8 cellular contexts compared by ENCODE assay signal in the genomic region with DNA sequence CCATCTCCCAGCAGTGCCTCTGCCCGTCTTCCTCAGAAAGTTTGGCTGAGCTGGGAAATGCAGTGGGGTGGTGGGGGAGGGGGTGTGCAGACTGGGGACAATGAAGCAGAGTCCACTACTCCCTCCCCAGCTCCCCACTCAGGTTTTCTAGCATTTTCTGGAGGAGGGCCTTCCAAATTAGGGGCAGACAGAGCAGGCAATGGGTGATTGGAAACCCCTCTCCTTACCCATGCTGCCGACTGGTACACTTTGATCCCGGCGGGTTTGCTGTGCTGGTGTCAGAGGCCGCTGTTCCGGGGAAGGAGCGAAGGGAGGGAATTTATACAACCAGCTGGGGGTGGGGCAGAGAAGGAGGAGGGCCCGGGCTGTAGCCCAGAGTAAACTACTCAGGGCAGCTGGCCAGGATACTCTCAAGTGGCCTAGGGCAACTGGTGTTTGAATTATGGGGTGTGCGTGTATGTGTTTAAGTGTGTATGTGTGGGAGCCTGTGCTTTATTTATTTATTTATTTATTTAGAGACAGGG. TPM values are rescaled to one million over a fixed set of nuclear protein-coding genes. Genes with fewer than 3 reads are reported as not detected.
DNase-seq lines count a peak whose midpoint lies in the region; ATAC-seq, FAIRE-seq and TF ChIP-seq lines count a peak whose summit lies in the region.

Gene SELENBP1 (minus strand): TSS at position 295 of the 524 bp plus-strand sequence. CDS start 64 bp downstream, at position 231.

- peak within 1 kb of the TSS; percentile 42 for H3K4me3 ChIP-seq in GM23338
- H3K4me3 ChIP-seq in PC-3 (ENCODE audit: low read length) = peak within 1 kb of the TSS; percentile 61
- peak within 1 kb of the TSS; percentile 14 to 65 (median 44) for H3K4me3 ChIP-seq in esophagus squamous epithelium
- H3K4me3 ChIP-seq in mucosa of rectum (ENCODE audit: low read length in 2 of 2) = peak within 1 kb of the TSS; percentile 81 to 87

- intact Hi-C loops in PC-3 (cut with micrococcal nuclease) = no loop called here
- intact Hi-C loops in esophagus squamous epithelium (cut with DNase I) = no loop called here
- intact Hi-C loops in activated CD4-positive, alpha-beta memory T cell treated with anti-CD3 and anti-CD28 coated beads for 36 hours (cut with micrococcal nuclease) = no loop called here

- POLR2A ChIA-PET in PC-3 (lab: Charles Lee; ENCODE audit: unreplicated experiment) = interaction anchor here (0.6 to 0.7 kb wide), 3 partner anchors 32 to 437 kb away, joined by 3 read pairs; no protein-coding TSS in a partner anchor
- POLR2A ChIA-PET in activated CD4-positive, alpha-beta memory T cell treated with anti-CD3 and anti-CD28 coated beads for 36 hours (lab: Charles Lee) = no interaction called here

- H3F3A ChIP-seq in GM23338 (replicated peaks; ENCODE audit: low read depth) = no peaks in the 10 kb centered on the region
- H3F3A ChIP-seq in PC-3 (ENCODE audit: low read length, unreplicated experiment) = no peaks in the 10 kb centered on the region

- H3K9me2 ChIP-seq in GM23338 (ENCODE audit: insufficient read depth) (no peaks in the 10 kb centered on the region), PC-3 (replicated peaks; ENCODE audit: low read length) (no peaks in the 10 kb centered on the region)

- peak within 1 kb of the TSS; percentile 83 for H3K27ac Mint-ChIP-seq in GM23338
- H3K27ac Mint-ChIP-seq in activated CD4-positive, alpha-beta memory T cell treated with anti-CD3 and anti-CD28 coated beads for 36 hours = no peak within 1 kb of the TSS

- H3K27me3 ChIP-seq in GM23338 (ENCODE audit: insufficient read depth) (no peaks in the 10 kb centered on the region), PC-3 (ENCODE audit: low read length) (no peaks in the 10 kb centered on the region), esophagus squamous epithelium (no peaks in the 10 kb centered on the region), mucosa of rectum (ENCODE audit: control insufficient read depth in 2 of 2, insufficient read depth in 2 of 2, low read length in 2 of 2) (no peaks in the 10 kb centered on the region)

- no peak for TF ChIP-seq CTCF in GM23338 (conservative IDR thresholded peaks at IDR 0.05; ENCODE audit: low read depth in 2 of 2)
- no peak for TF ChIP-seq CTCF in PC-3 (conservative IDR thresholded peaks at IDR 0.05; ENCODE audit: low read depth, low read length)
- no peak for TF ChIP-seq CTCF in esophagus squamous epithelium (IDR thresholded peaks at IDR 0.05)

- peak in 3 of 4 donors; percentile 11 to 68 (median 55) for TF ChIP-seq POLR2A in esophagus squamous epithelium (IDR thresholded peaks at IDR 0.05)

- 0 out of 3 replicates have a peak, but pooled peaks cover under 1% of the 10 kb centered on the region for H3K36me3 Mint-ChIP-seq in GM23338 (ENCODE audit: low read depth)
- H3K36me3 Mint-ChIP-seq in activated CD4-positive, alpha-beta memory T cell treated with anti-CD3 and anti-CD28 coated beads for 36 hours = no peaks in the 10 kb centered on the region

- no TSS peak for BruUV-seq in PC-3 (replicated peaks; lab: Mats Ljungman, UMichigan)

- no peak for FAIRE-seq in RCC 7860 (lab: Jason Lieb, UNC)

- DNase-seq in GM23338 (ENCODE audit: low spot score) (peak; percentile 89), PC-3 (peak; percentile 85), esophagus squamous epithelium (lab: John Stamatoyannopoulos, UW) (no peak), RCC 7860 (ENCODE audit: low spot score) (no peak)
- no peak for DNase-seq in activated naive CD4-positive, alpha-beta T cell (lab: John Stamatoyannopoulos, UW)
- no peak for DNase-seq in activated CD4-positive, CD25-positive, alpha-beta regulatory T cell treated with anti-CD3 and anti-CD28 coated beads, Interleukin-2, amount 50 U/mL, for 72 hours
- no peak for DNase-seq in activated CD4-positive, alpha-beta memory T cell treated with anti-CD3 and anti-CD28 coated beads for 36 hours

- no peaks in the 10 kb centered on the region for H3K79me2 ChIP-seq in GM23338 (replicated peaks; ENCODE audit: insufficient read depth)
- H3K79me2 ChIP-seq in PC-3 (ENCODE audit: low read length) = no peaks in the 10 kb centered on the region

- H3K4me1 ChIP-seq in GM23338 (ENCODE audit: insufficient read depth) = peaks cover 16% of the 10 kb centered on the region
- peaks cover 31% of the 10 kb centered on the region for H3K4me1 ChIP-seq in PC-3 (ENCODE audit: insufficient read depth, low read length)
- peaks cover 31 to 60% (median 33%) of the 10 kb centered on the region in 3 donors for H3K4me1 ChIP-seq in esophagus squamous epithelium
- peaks cover 53 to 62% of the 10 kb centered on the region in 2 donors for H3K4me1 ChIP-seq in mucosa of rectum (ENCODE audit: control insufficient read depth in 2 of 2, insufficient read depth in 2 of 2, low read length in 2 of 2)

- peak within 1 kb of the TSS; percentile 69 for H3K4me2 ChIP-seq in GM23338
- peak within 1 kb of the TSS; percentile 74 for H3K4me2 ChIP-seq in PC-3 (ENCODE audit: low read length)

- H3K36me3 ChIP-seq in GM23338 (ENCODE audit: insufficient read depth) (no peaks in the 10 kb centered on the region), PC-3 (ENCODE audit: low read depth, low read length) (no peaks in the 10 kb centered on the region), esophagus squamous epithelium (peaks cover 0 to 21% (median 0%) of the 10 kb centered on the region in 3 donors), mucosa of rectum (ENCODE audit: control insufficient read depth in 2 of 2, insufficient read depth in 2 of 2, low read length in 2 of 2) (peaks cover 16 to 18% of the 10 kb centered on the region in 2 donors)

- CTCF ChIA-PET in PC-3 (lab: Charles Lee) = interaction anchor here (0.6 kb wide), 3 partner anchors 72 to 121 kb away, joined by 3 read pairs; no protein-coding TSS in a partner anchor
- CTCF ChIA-PET in activated CD4-positive, alpha-beta memory T cell treated with anti-CD3 and anti-CD28 coated beads for 36 hours (lab: Charles Lee) = interaction anchor here (1.0 to 1.3 kb wide), 2 partner anchors 32 to 362 kb away, joined by 3 read pairs; no protein-coding TSS in a partner anchor

- peak within 1 kb of the TSS; percentile 67 for H2AFZ ChIP-seq in GM23338
- H2AFZ ChIP-seq in PC-3 (ENCODE audit: low read length) = peak within 1 kb of the TSS; percentile 68

- H3K9me3 Mint-ChIP-seq in GM23338 = no peaks in the 10 kb centered on the region; the same call in 2 of the 3 replicates
- no peaks in the 10 kb centered on the region for H3K9me3 Mint-ChIP-seq in activated CD4-positive, alpha-beta memory T cell treated with anti-CD3 and anti-CD28 coated beads for 36 hours

- H3K27me3 Mint-ChIP-seq in GM23338 (ENCODE audit: insufficient read depth, low read depth, poor library complexity) = peaks cover 16% of the 10 kb centered on the region
- no peaks in the 10 kb centered on the region for H3K27me3 Mint-ChIP-seq in activated CD4-positive, alpha-beta memory T cell treated with anti-CD3 and anti-CD28 coated beads for 36 hours

- H3K4me3 Mint-ChIP-seq in GM23338 = peak within 1 kb of the TSS; percentile 70
- no peak within 1 kb of the TSS for H3K4me3 Mint-ChIP-seq in activated CD4-positive, alpha-beta memory T cell treated with anti-CD3 and anti-CD28 coated beads for 36 hours

- peaks cover 27% of the 10 kb centered on the region for H3K4me1 Mint-ChIP-seq in GM23338
- no peaks in the 10 kb centered on the region for H3K4me1 Mint-ChIP-seq in activated CD4-positive, alpha-beta memory T cell treated with anti-CD3 and anti-CD28 coated beads for 36 hours (ENCODE audit: low read depth)

- H3K27ac ChIP-seq in GM23338 (ENCODE audit: low read depth) (no peak within 1 kb of the TSS), PC-3 (ENCODE audit: low read length) (no peak within 1 kb of the TSS), esophagus squamous epithelium (peak within 1 kb of the TSS; percentile 48 to 82 (median 76)), mucosa of rectum (ENCODE audit: low read depth in 2 of 2, low read length in 2 of 2) (peak within 1 kb of the TSS; percentile 91 to 94)

- 20% methylated on average over 1 to 6 of the region's 9 CpGs for WGBS in esophagus squamous epithelium, 2 donors

- H3K9me3 ChIP-seq in PC-3 (ENCODE audit: low read length) = no peaks in the 10 kb centered on the region
- H3K9me3 ChIP-seq in esophagus squamous epithelium = no peaks in the 10 kb centered on the region
- H3K9me3 ChIP-seq in mucosa of rectum (ENCODE audit: control insufficient read depth in 2 of 2, low read length in 2 of 2) = no peaks in the 10 kb centered on the region

- peak; percentile 87 for ATAC-seq in GM23338
- ATAC-seq in PC-3 = peak; percentile 72

- H4K20me1 ChIP-seq in GM23338 (replicated peaks; ENCODE audit: insufficient read depth) (no peaks in the 10 kb centered on the region), PC-3 (ENCODE audit: low read length) (no peaks in the 10 kb centered on the region)

- H3K9ac ChIP-seq in PC-3 (ENCODE audit: low read length) (peak within 1 kb of the TSS; percentile 17; the same call in 1 of the 2 replicates), mucosa of rectum (ENCODE audit: low read depth in 1 of 2, low read length in 2 of 2) (peak within 1 kb of the TSS; percentile 83 to 88)

TF ChIP-seq in GM23338, 12 proteins besides CTCF, POLR2A, EP300 and RAD21:
- TF ChIP-seq STAT1 (IDR thresholded peaks at IDR 0.05; ENCODE audit: unreplicated experiment) = no peak
- peak; percentile 60 for TF ChIP-seq POLR2AphosphoS5 (IDR thresholded peaks at IDR 0.05; ENCODE audit: low read depth)

RNA-seq across cellular contexts. Expression of gene SELENBP1, which starts in this region (rescaled TPM):
- total RNA-seq in GM23338 (2014; rRNA removed; shearing (Covaris generic)) = 13.4 and 14.5 TPM in 2 replicates
- 10.7 and 12.3 TPM in 2 replicates for polyA plus RNA-seq in GM23338 (2016; fragmentation: Nextera tagmentation; extraction: Ambion mirVana)
- 29.8 and 73.5 TPM in 2 replicates for total RNA-seq in PC-3 (2014; rRNA removed)
- total RNA-seq in esophagus squamous epithelium = 10 to 100 TPM in 3 of 4 donors, 1 to 10 TPM in 1; 6.3 to 38.3 (median 28.3) TPM
- total RNA-seq in activated CD4-positive, alpha-beta memory T cell treated with anti-CD3 and anti-CD28 coated beads for 36 hours = not detected

Comparison
In these comparisons a context has a peak if more than half of its experiments do, and no peak if none do; other contexts are left out.
1. RNA of gene SELENBP1 (total RNA-seq): 6.3 to 38.3 TPM in esophagus squamous epithelium, 29.8 to 73.5 TPM in PC-3 and 13.4 to 14.5 TPM in GM23338; not detected in activated CD4-positive, alpha-beta memory T cell treated with anti-CD3 and anti-CD28 coated beads for 36 hours; every median in the first group is over 4 times any median in the second.
2. DNase-seq: peak in GM23338 (single experiment) and PC-3 (single experiment); none in esophagus squamous epithelium (single experiment), activated naive CD4-positive, alpha-beta T cell (0 of 4), activated CD4-positive, CD25-positive, alpha-beta regulatory T cell treated with anti-CD3 and anti-CD28 coated beads, Interleukin-2, amount 50 U/mL, for 72 hours (single experiment), activated CD4-positive, alpha-beta memory T cell treated with anti-CD3 and anti-CD28 coated beads for 36 hours (single experiment) and RCC 7860 (single experiment).
3. H3K27ac ChIP-seq: peak in esophagus squamous epithelium (4 of 4) and mucosa of rectum (2 of 2); none in GM23338 (single experiment) and PC-3 (single experiment).
4. Peak in every context shown above with its lines, with median percentiles within 50 percentile points of each other: H3K4me3 ChIP-seq.